16 cellular contexts compared by ENCODE assay signal in the genomic region with DNA sequence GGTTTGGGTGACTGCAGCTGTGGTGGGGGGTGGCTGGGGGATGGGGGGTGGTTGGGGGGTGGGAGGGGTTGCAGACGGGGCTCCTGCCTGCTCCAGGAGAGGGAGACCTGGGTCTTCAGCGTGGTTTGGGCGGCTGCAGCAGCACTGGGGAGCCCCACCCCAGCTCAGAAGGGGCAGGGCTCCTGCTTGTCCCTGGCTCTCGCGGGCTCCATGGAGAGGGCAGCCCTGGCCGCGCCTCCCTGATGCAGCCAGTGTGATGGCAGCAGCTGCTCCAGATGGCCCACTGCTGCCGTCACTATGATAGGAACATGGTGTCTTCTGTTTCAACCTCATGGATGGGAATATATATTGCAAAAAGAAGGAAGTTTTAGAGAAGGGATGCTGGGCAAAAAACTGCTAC. TPM values are rescaled to one million over a fixed set of nuclear protein-coding genes. Genes with fewer than 3 reads are reported as not detected.
DNase-seq lines count a peak whose midpoint lies in the region; ATAC-seq and TF ChIP-seq lines count a peak whose summit lies in the region.
"Had no signal": no experiment of that assay in that cellular context is flagged by ENCODE, and none has a peak within 500 bp of the region (broad histone marks: within the 10 kb centered on the region; RNA-seq: fewer than 3 reads in every experiment).

No MANE protein-coding gene starts in this region.

- H3K9me3 ChIP-seq in PC-9 (ENCODE audit: insufficient read depth, low read depth), result no peaks in the 10 kb centered on the region
- H3K9me3 ChIP-seq in upper lobe of right lung, result no peaks in the 10 kb centered on the region

- no peaks in the 10 kb centered on the region for H3K4me1 Mint-ChIP-seq in activated CD4-positive, alpha-beta T cell treated with anti-CD3 and anti-CD28 coated beads, Interleukin-2, amount 10 ng/mL, durations not matched to agents 7 days and 5 days
- H3K4me1 Mint-ChIP-seq: H9 had no signal

- no peak overlapping the region for H3K4me3 ChIP-seq in PC-9
- no peak overlapping the region for H3K4me3 ChIP-seq in upper lobe of right lung
- H3K4me3 ChIP-seq: SK-N-MC had no signal

- no peaks in the 10 kb centered on the region for H3K27me3 Mint-ChIP-seq in activated CD4-positive, alpha-beta T cell treated with anti-CD3 and anti-CD28 coated beads, Interleukin-2, amount 10 ng/mL, durations not matched to agents 7 days and 5 days

- no peaks in the 10 kb centered on the region for H3K9me3 Mint-ChIP-seq in activated CD4-positive, alpha-beta T cell treated with anti-CD3 and anti-CD28 coated beads, Interleukin-2, amount 10 ng/mL, durations not matched to agents 7 days and 5 days
- H3K9me3 Mint-ChIP-seq: H9 had no signal

- no peaks in the 10 kb centered on the region for H3K27me3 ChIP-seq in PC-9 (ENCODE audit: insufficient read depth, low read depth)
- no peaks in the 10 kb centered on the region for H3K27me3 ChIP-seq in upper lobe of right lung

- no peak overlapping the region for H3K27ac Mint-ChIP-seq in activated CD4-positive, alpha-beta T cell treated with anti-CD3 and anti-CD28 coated beads, Interleukin-2, amount 10 ng/mL, durations not matched to agents 7 days and 5 days
- H3K27ac Mint-ChIP-seq: H9 had no signal

- H3K4me3 Mint-ChIP-seq in activated CD4-positive, alpha-beta T cell treated with anti-CD3 and anti-CD28 coated beads, Interleukin-2, amount 10 ng/mL, durations not matched to agents 7 days and 5 days, result no peak overlapping the region
- H3K4me3 Mint-ChIP-seq: H9 had no signal

- DNase-seq in ELR (ENCODE audit: low read depth), result peak; percentile 73
- no peak for DNase-seq in PC-9
- no peak for DNase-seq in epithelial cell of prostate (ENCODE audit: low read depth, low spot score)
- DNase-seq in upper lobe of right lung, result peak; percentile 47
- no peak for DNase-seq in AG08396 (ENCODE audit: low spot score)
- no peak for DNase-seq in activated CD4-positive, alpha-beta T cell treated with anti-CD3 and anti-CD28 coated beads, Interleukin-2, amount 10 ng/mL, durations not matched to agents 7 days and 5 days
- DNase-seq: COR-L47, H9, NCI-H1436 treated with DMSO at 0.1 percent for 48 hours, NCI-H2029 treated with DMSO at 0.1 percent for 48 hours, NCI-H510A, NCI-H774 had no signal

- H3F3A ChIP-seq in PC-9 (ENCODE audit: insufficient read depth, low read depth), result peaks cover 10% of the 10 kb centered on the region; the same call in 1 of the 2 replicates

- no peaks in the 10 kb centered on the region for H4K20me1 ChIP-seq in PC-9 (ENCODE audit: insufficient read depth)

- no peak overlapping the region for H3K4me2 ChIP-seq in PC-9

- H2AFZ ChIP-seq in PC-9, result no peak overlapping the region

- H3K36me3 Mint-ChIP-seq in activated CD4-positive, alpha-beta T cell treated with anti-CD3 and anti-CD28 coated beads, Interleukin-2, amount 10 ng/mL, durations not matched to agents 7 days and 5 days (ENCODE audit: low read depth), result no peaks in the 10 kb centered on the region

- no peak for ATAC-seq in upper lobe of right lung
- no peak for ATAC-seq in GM19023 (IDR thresholded peaks at IDR 0.05; ENCODE audit: unreplicated experiment)

- CTCF ChIA-PET in PC-9 (lab: Charles Lee), result no interaction called here
- CTCF ChIA-PET in activated CD4-positive, alpha-beta T cell treated with anti-CD3 and anti-CD28 coated beads, Interleukin-2, amount 10 ng/mL, durations not matched to agents 7 days and 5 days (lab: Charles Lee), result no interaction called here

- intact Hi-C loops in PC-9 (cut with micrococcal nuclease; ENCODE audit: unreplicated experiment), result no loop called here
- intact Hi-C loops in upper lobe of right lung (cut with DNase I), result no loop called here

- H3K79me2 ChIP-seq in PC-9 (ENCODE audit: low read depth), result no peaks in the 10 kb centered on the region

- H3K9me2 ChIP-seq in PC-9 (ENCODE audit: insufficient read depth), result no peaks in the 10 kb centered on the region

- H3K27ac ChIP-seq in PC-9, result 0 out of 2 replicates have a peak overlapping the region, but pooled peaks have one; percentile 75
- H3K27ac ChIP-seq in epithelial cell of prostate, result peak overlapping the region; percentile 59
- H3K27ac ChIP-seq in upper lobe of right lung, result no peak overlapping the region
- H3K27ac ChIP-seq: SK-N-MC had no signal

- H3K4me1 ChIP-seq in PC-9 (replicated peaks; ENCODE audit: insufficient read depth) (peaks cover 22% of the 10 kb centered on the region), upper lobe of right lung (no peaks in the 10 kb centered on the region)

- TF ChIP-seq CTCF in PC-9 (conservative IDR thresholded peaks at IDR 0.05), result no peak
- no peak for TF ChIP-seq CTCF in upper lobe of right lung (IDR thresholded peaks at IDR 0.05)

- BruUV-seq in PC-9 (replicated peaks; lab: Mats Ljungman, UMichigan), result no TSS peak

- POLR2A ChIA-PET in PC-9 (lab: Charles Lee; ENCODE audit: unreplicated experiment), result no interaction called here
- POLR2A ChIA-PET in activated CD4-positive, alpha-beta T cell treated with anti-CD3 and anti-CD28 coated beads, Interleukin-2, amount 10 ng/mL, durations not matched to agents 7 days and 5 days (lab: Charles Lee), result no interaction called here

- H3K36me3 ChIP-seq in PC-9 (ENCODE audit: low read depth) (no peaks in the 10 kb centered on the region), upper lobe of right lung (no peaks in the 10 kb centered on the region)

RNA-seq across cellular contexts. Expression of a gene that starts 22.9 kb away (rescaled TPM):
- total RNA-seq in PC-9 (2021) (0.15 and 0.74 TPM in 2 replicates), upper lobe of right lung (7.3 TPM)
- not detected for total RNA-seq in activated CD4-positive, alpha-beta T cell treated with anti-CD3 and anti-CD28 coated beads, Interleukin-2, amount 10 ng/mL, durations not matched to agents 7 days and 5 days
- total RNA-seq: G401, HT-29 had no signal

Comparison
In these comparisons a context has a peak if more than half of its experiments do, and no peak if none do; other contexts are left out.
1. DNase-seq: peak in ELR (single experiment) and upper lobe of right lung (single experiment); none in PC-9 (0 of 2), epithelial cell of prostate (single experiment), AG08396 (single experiment) and activated CD4-positive, alpha-beta T cell treated with anti-CD3 and anti-CD28 coated beads, Interleukin-2, amount 10 ng/mL, durations not matched to agents 7 days and 5 days (single experiment).